Comparison of ENCODE assay signal across 8 cellular contexts in genomic region chr14:23056956-23057756, GRCh38. TPM values are rescaled to one million over a fixed set of nuclear protein-coding genes. Genes with fewer than 3 reads are reported as not detected.
DNase-seq lines count a peak whose midpoint lies in the region; ATAC-seq and TF ChIP-seq lines count a peak whose summit lies in the region.

Gene CDH24 (minus strand): TSS chr14:23057520. CDS start chr14:23055733, 1,787 bp downstream.

- H3K27me3 ChIP-seq in brain microvascular endothelial cell (replicated peaks): no peaks in the 10 kb centered on the region

- in situ Hi-C loops in brain microvascular endothelial cell (cut with HindIII; ENCODE audit: low pct_ligation_motif_present, low sequenced_read_pairs): no loop called here

- H3K27ac Mint-ChIP-seq in immature natural killer cell: peak within 1 kb of the TSS in 5 of 6 donors; percentile 57 to 83 (median 71)

- H3K36me3 Mint-ChIP-seq in immature natural killer cell: peaks cover 0 to 7% (median 3%) of the 10 kb centered on the region in 3 donors

- H3K27ac ChIP-seq in SK-N-MC: peak within 1 kb of the TSS; percentile 68; the same call in 1 of the 2 replicates
- H3K27ac ChIP-seq in brain microvascular endothelial cell: no peak within 1 kb of the TSS

- peak within 1 kb of the TSS; percentile 87 for H3K4me3 ChIP-seq in SK-N-MC
- peak within 1 kb of the TSS; percentile 56 for H3K4me3 ChIP-seq in brain microvascular endothelial cell (ENCODE audit: low read depth, low read length)

- peaks cover 0 to 1% (median 0%) of the 10 kb centered on the region in 6 donors for H3K9me3 Mint-ChIP-seq in immature natural killer cell

- no peaks in the 10 kb centered on the region for H3K9me3 ChIP-seq in SK-N-MC (ENCODE audit: low read depth, low read length)

- H3K27me3 Mint-ChIP-seq in immature natural killer cell (ENCODE audit: low read depth in 3 of 3): peaks cover 0 to 5% (median 2%) of the 10 kb centered on the region in 3 donors

- no peak for TF ChIP-seq CTCF in brain microvascular endothelial cell (IDR thresholded peaks at IDR 0.05; ENCODE audit: low read depth, low read length, missing control alignments)

- peaks cover 27% of the 10 kb centered on the region for H3K36me3 ChIP-seq in SK-N-MC (ENCODE audit: insufficient read depth, low read length)
- H3K36me3 ChIP-seq in brain microvascular endothelial cell (replicated peaks): peaks cover 31% of the 10 kb centered on the region

- peak within 1 kb of the TSS; percentile 88 to 92 (median 89) for H3K4me3 Mint-ChIP-seq in immature natural killer cell

- DNase-seq in EL (peak; percentile 81), SK-N-MC (ENCODE audit: low read depth, low spot score) (no peak), brain microvascular endothelial cell (no peak), immature natural killer cell (peak; percentile 64 to 71 (median 70)), NCI-H1417 (lab: John Stamatoyannopoulos, UW) (no peak)
- DNase-seq in stimulated activated CD4-positive, alpha-beta T cell treated with anti-CD3 and anti-CD28 coated beads, Interleukin-15, amount 100 ng/mL, for 1 hour (ENCODE audit: low read depth in 1 of 2, low spot score in 1 of 2): peak; percentile 42 to 48

- peak within 1 kb of the TSS; percentile 67 for H3K9ac ChIP-seq in SK-N-MC (ENCODE audit: insufficient read length)

- ATAC-seq in HG02642 (IDR thresholded peaks at IDR 0.05; ENCODE audit: poor library complexity, unreplicated experiment) (peak; percentile 49), HG03139 (IDR thresholded peaks at IDR 0.05; ENCODE audit: unreplicated experiment) (no peak)

- peaks cover 18 to 19% of the 10 kb centered on the region in 2 donors for H3K4me1 Mint-ChIP-seq in immature natural killer cell

RNA-seq across cellular contexts. Expression of gene CDH24, which starts in this region (rescaled TPM):
- 1 to 10 TPM in 1 of 3 donors, under 1 TPM in 2; 0.64 to 1.2 (median 0.78) TPM for polyA plus RNA-seq in immature natural killer cell

Comparison
In these comparisons a context has a peak if more than half of its experiments do, and no peak if none do; other contexts are left out.
1. DNase-seq: peak in EL (single experiment), immature natural killer cell (3 of 3) and stimulated activated CD4-positive, alpha-beta T cell treated with anti-CD3 and anti-CD28 coated beads, Interleukin-15, amount 100 ng/mL, for 1 hour (2 of 2); none in SK-N-MC (single experiment), brain microvascular endothelial cell (single experiment) and NCI-H1417 (0 of 3).